ENCODE assay signal across 8 cellular contexts in the genomic region with DNA sequence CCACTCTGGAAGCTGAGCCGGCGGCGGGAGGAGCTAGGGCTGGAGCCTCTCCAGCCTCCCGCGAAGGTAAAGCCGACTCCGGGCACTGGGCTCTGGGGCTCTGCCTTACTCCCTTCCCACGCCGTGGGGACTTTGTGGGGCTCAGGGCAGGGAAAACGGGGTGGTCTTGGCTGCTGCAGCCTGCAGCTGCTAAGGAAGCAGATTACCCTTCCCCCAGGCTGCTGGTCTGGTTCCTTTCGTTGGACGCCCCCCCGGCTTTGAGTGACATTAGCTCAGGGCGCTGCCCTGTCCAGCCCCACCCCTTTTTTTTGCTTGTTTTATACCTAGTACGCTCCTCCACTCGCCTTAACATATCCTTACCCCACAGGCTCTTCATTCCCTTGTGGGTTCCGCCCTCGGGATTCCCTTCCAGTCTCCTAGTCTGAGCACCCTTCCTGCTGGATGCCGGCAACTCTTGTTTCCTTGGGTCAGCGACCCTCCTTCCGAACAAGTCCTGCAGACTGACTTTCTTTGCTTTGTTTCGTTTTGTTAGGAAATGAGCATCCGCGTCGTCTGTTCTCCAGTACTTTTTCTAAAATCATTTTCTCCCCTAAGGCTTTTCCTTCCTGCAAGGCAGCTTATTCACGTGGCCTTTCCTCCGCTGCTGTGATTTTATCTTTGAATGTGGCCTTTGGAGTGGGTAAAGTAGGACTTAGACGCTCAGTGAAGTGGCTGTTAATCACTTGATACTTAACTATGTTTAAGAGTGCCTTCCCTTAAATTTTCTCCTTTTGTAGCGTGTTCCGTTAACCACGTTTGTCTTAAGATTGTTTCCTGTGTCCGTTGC. TPM values are rescaled to one million over a fixed set of nuclear protein-coding genes. Genes with fewer than 3 reads are reported as not detected.
DNase-seq lines count a peak whose midpoint lies in the region; ATAC-seq and TF ChIP-seq lines count a peak whose summit lies in the region.

No MANE protein-coding gene starts in this region.

- TF ChIP-seq CTCF in BE2C (IDR thresholded peaks at IDR 0.05; ENCODE audit: low read depth, low read length): no peak
- TF ChIP-seq CTCF in epithelial cell of esophagus (IDR thresholded peaks at IDR 0.05; ENCODE audit: insufficient read depth, low read depth, low read length, missing control alignments): no peak
- no peak for TF ChIP-seq CTCF in stomach (IDR thresholded peaks at IDR 0.05)

- peak; percentile 44 for ATAC-seq in GM18867 (IDR thresholded peaks at IDR 0.05; ENCODE audit: unreplicated experiment)
- ATAC-seq in HG03064 (IDR thresholded peaks at IDR 0.05; ENCODE audit: low read depth, unreplicated experiment): peak; percentile 41
- ATAC-seq in activated CD4-positive, CD25-positive, alpha-beta regulatory T cell treated with anti-CD3 and anti-CD28 coated beads, Interleukin-2, amount 50 U/mL, for 24 hours: peak; percentile 27 to 44

- intact Hi-C loops in stomach (cut with DNase I; ENCODE audit: low total_unique reads): no loop called here

- DNase-seq in BE2C (peak; percentile 65), NCI-H2171 treated with DMSO at 0.1 percent for 48 hours (lab: John Stamatoyannopoulos, UW) (peak; percentile 68), epithelial cell of esophagus (ENCODE audit: low read depth) (peak; percentile 74), mucosa of gallbladder (ENCODE audit: low spot score) (peak; percentile 34), stomach (peak; percentile 49)

- H3K36me3 ChIP-seq in BE2C: no peaks in the 10 kb centered on the region
- peaks cover 0 to 9% (median 4%) of the 10 kb centered on the region in 4 donors for H3K36me3 ChIP-seq in stomach

- H3K27ac ChIP-seq in stomach: peak overlapping the region; percentile 92 to 97 (median 93)

- peak overlapping the region; percentile 98 for H3K4me3 ChIP-seq in BE2C (ENCODE audit: low read depth, low read length)
- peak overlapping the region; percentile 99 for H3K4me3 ChIP-seq in epithelial cell of esophagus (ENCODE audit: low read length)
- peak overlapping the region; percentile 92 to 99 (median 97) for H3K4me3 ChIP-seq in stomach

- H3K4me1 ChIP-seq in BE2C (no peaks in the 10 kb centered on the region), stomach (peaks cover 15 to 56% (median 36%) of the 10 kb centered on the region in 4 donors)

- WGBS in stomach, 5 donors: 0% methylated on average over 28 to 32 of the region's 32 CpGs

- no peak for TF ChIP-seq EP300 in stomach (IDR thresholded peaks at IDR 0.05)

- no peaks in the 10 kb centered on the region for H3K27me3 ChIP-seq in BE2C
- H3K27me3 ChIP-seq in stomach: no peaks in the 10 kb centered on the region

- no peaks in the 10 kb centered on the region for H3K9me3 ChIP-seq in BE2C
- no peaks in the 10 kb centered on the region for H3K9me3 ChIP-seq in stomach

- TF ChIP-seq POLR2A in stomach (IDR thresholded peaks at IDR 0.05): no peak

RNA-seq across cellular contexts. Expression of a gene that starts 0.6 kb away (rescaled TPM):
- 28.0 TPM for polyA plus RNA-seq in BE2C (2012; ENCODE audit: insufficient read depth, insufficient read length, low read depth)
- total RNA-seq in mucosa of gallbladder (35.7 TPM), stomach (100 to 1,000 TPM in 1 of 5 donors, 10 to 100 TPM in 4; 35.0 to 197 (median 58.8) TPM)
- polyA plus RNA-seq in stomach: 1 to 10 TPM; 6.5 to 8.9 (median 8.1) TPM

Comparison
In these comparisons a context has a peak if more than half of its experiments do, and no peak if none do; other contexts are left out.
1. Peak in every context shown above with its lines: DNase-seq, ATAC-seq, H3K4me3 ChIP-seq and H3K27ac ChIP-seq.